ENCODE assay signal across 17 cellular contexts in genomic region chr9:130309689-130310455, GRCh38. TPM values are rescaled to one million over a fixed set of nuclear protein-coding genes. Genes with fewer than 3 reads are reported as not detected.
DNase-seq lines count a peak whose midpoint lies in the region; ATAC-seq, FAIRE-seq and TF ChIP-seq lines count a peak whose summit lies in the region.
"Had no signal": no experiment of that assay in that cellular context is flagged by ENCODE, and none has a peak within 500 bp of the region (broad histone marks: within the 10 kb centered on the region; RNA-seq: fewer than 3 reads in every experiment).

No MANE protein-coding gene starts in this region.

- H4K20me1 ChIP-seq in osteoblast (ENCODE audit: insufficient read depth, low read length), result no peaks in the 10 kb centered on the region

- DNase-seq in left ventricle myocardium superior (peak; percentile 15), left ventricle myocardium inferior (no peak), kidney (peak; percentile 33), osteoblast (ENCODE audit: insufficient read length, low spot score, missing footprints) (peak; percentile 45), CD1c-positive myeloid dendritic cell (ENCODE audit: extremely low spot score) (no peak)
- DNase-seq: CD4-positive, CD25-positive, alpha-beta regulatory T cell; CD8-positive, alpha-beta memory T cell; COR-L47; DMS 273 treated with DMSO at 0.1 percent for 48 hours; DMS53; DND-41; EL had no signal

- POLR2A ChIA-PET in HEK293 (lab: Yijun Ruan, JAX), result no interaction called here

- no peaks in the 10 kb centered on the region for H3K79me2 ChIP-seq in osteoblast (ENCODE audit: insufficient read depth, low read length)

- intact Hi-C loops in left ventricle myocardium superior (cut with micrococcal nuclease) (no loop called here), left ventricle myocardium inferior (cut with micrococcal nuclease) (no loop called here), kidney (cut with DNase I) (no loop called here)

- H3K27ac ChIP-seq in left ventricle myocardium inferior (replicated peaks) (no peak overlapping the region), HEK293 (ENCODE audit: extremely low read depth, low read depth, low read length) (no peak overlapping the region), kidney (ENCODE audit: low read depth in 2 of 2, low read length in 2 of 2) (no peak overlapping the region), osteoblast (ENCODE audit: low read depth, low read length) (no peak overlapping the region)
- H3K27ac ChIP-seq: BLaER1 treated with 17β-estradiol and CSF1 and Interleukin-3, amounts not matched to agents 10 nM and 100 nM had no signal

- no peaks in the 10 kb centered on the region for H3K9me3 ChIP-seq in left ventricle myocardium inferior (replicated peaks)
- no peaks in the 10 kb centered on the region for H3K9me3 ChIP-seq in HEK293 (ENCODE audit: control insufficient read depth, insufficient read depth, low read depth, low read length)
- H3K9me3 ChIP-seq in kidney (ENCODE audit: control insufficient read depth in 1 of 2, low read length in 2 of 2), result no peaks in the 10 kb centered on the region
- H3K9me3 ChIP-seq in osteoblast (ENCODE audit: low read depth, low read length), result no peaks in the 10 kb centered on the region
- H3K9me3 ChIP-seq: BLaER1 treated with 17β-estradiol and CSF1 and Interleukin-3, amounts not matched to agents 10 nM and 100 nM; HAP-1 had no signal

- H2AFZ ChIP-seq in osteoblast (ENCODE audit: low read length), result no peak overlapping the region

- no peak for ATAC-seq in left ventricle myocardium superior
- ATAC-seq: GM12878 had no signal

- no peak overlapping the region for H3K9ac ChIP-seq in kidney (ENCODE audit: low read length in 2 of 2)
- H3K9ac ChIP-seq: BLaER1 treated with 17β-estradiol and CSF1 and Interleukin-3, amounts not matched to agents 10 nM and 100 nM had no signal

- CTCF ChIA-PET in HEK293 (lab: Yijun Ruan, JAX), result interaction anchor here (1.0 kb wide), 1 partner anchor 16 kb away, joined by 3 read pairs; no protein-coding TSS in a partner anchor

- H3K27me3 ChIP-seq in left ventricle myocardium inferior (ENCODE audit: low read depth) (no peaks in the 10 kb centered on the region), osteoblast (ENCODE audit: insufficient read depth, low read length) (peaks cover 12% of the 10 kb centered on the region)
- H3K27me3 ChIP-seq: BLaER1 treated with 17β-estradiol and CSF1 and Interleukin-3, amounts not matched to agents 10 nM and 100 nM had no signal

- TF ChIP-seq CTCF in left ventricle myocardium inferior (IDR thresholded peaks at IDR 0.05; ENCODE audit: borderline replicate concordance) (no peak), HEK293 (tag by site-specific recombination; IDR thresholded peaks at IDR 0.05) (no peak), kidney (IDR thresholded peaks at IDR 0.05; ENCODE audit: borderline replicate concordance, extremely low read depth, insufficient read depth) (no peak), osteoblast (IDR thresholded peaks at IDR 0.05; ENCODE audit: extremely low read depth, low read depth, low read length) (no peak)

- FAIRE-seq in kidney (lab: Jason Lieb, UNC), result no peak
- FAIRE-seq: GM12878 had no signal

- no peak overlapping the region for H3K4me3 ChIP-seq in left ventricle myocardium inferior
- H3K4me3 ChIP-seq in HEK293 (ENCODE audit: low read depth, low read length), result no peak overlapping the region
- H3K4me3 ChIP-seq in kidney (ENCODE audit: low read length in 2 of 2), result no peak overlapping the region
- H3K4me3 ChIP-seq in osteoblast (ENCODE audit: insufficient read depth, low read length), result no peak overlapping the region
- H3K4me3 ChIP-seq: BLaER1 treated with 17β-estradiol and CSF1 and Interleukin-3, amounts not matched to agents 10 nM and 100 nM; GM12878; HAP-1 had no signal

- H3K36me3 ChIP-seq in left ventricle myocardium inferior, result no peaks in the 10 kb centered on the region
- H3K36me3 ChIP-seq in HEK293 (ENCODE audit: control insufficient read depth in 2 of 2, insufficient read depth in 1 of 2, low read length in 2 of 2), result no peaks in the 10 kb centered on the region
- H3K36me3 ChIP-seq in kidney (ENCODE audit: control insufficient read depth in 1 of 2, insufficient read depth in 2 of 2, low read length in 2 of 2), result no peaks in the 10 kb centered on the region
- H3K36me3 ChIP-seq in osteoblast (ENCODE audit: insufficient read depth, low read length), result no peaks in the 10 kb centered on the region
- H3K36me3 ChIP-seq: BLaER1 treated with 17β-estradiol and CSF1 and Interleukin-3, amounts not matched to agents 10 nM and 100 nM; HAP-1 had no signal

- no peak overlapping the region for H3K4me2 ChIP-seq in osteoblast (ENCODE audit: insufficient read depth, low read length)
- H3K4me2 ChIP-seq: BLaER1 treated with 17β-estradiol and CSF1 and Interleukin-3, amounts not matched to agents 10 nM and 100 nM had no signal

- H3K4me1 ChIP-seq in left ventricle myocardium inferior (peaks cover 25% of the 10 kb centered on the region), HEK293 (ENCODE audit: control insufficient read depth, insufficient read depth, low read length) (no peaks in the 10 kb centered on the region), kidney (ENCODE audit: control insufficient read depth in 1 of 2, insufficient read depth in 1 of 2, low read depth in 1 of 2, low read length in 2 of 2) (peaks cover 0 to 2% of the 10 kb centered on the region in 2 donors), osteoblast (ENCODE audit: insufficient read depth, low read length) (peaks cover 4% of the 10 kb centered on the region)
- H3K4me1 ChIP-seq: HAP-1 had no signal

TF ChIP-seq in HEK293, 187 proteins besides CTCF, POLR2A, EP300 and RAD21:
- no peak for TF ChIP-seq ZNF341 (tag by site-specific recombination; IDR thresholded peaks at IDR 0.05; ENCODE audit: low read depth)
- TF ChIP-seq ZNF677 (tag by site-specific recombination; IDR thresholded peaks at IDR 0.05), result no peak
- no peak for TF ChIP-seq ZNF558 (tag by site-specific recombination; IDR thresholded peaks at IDR 0.05)
- peak; percentile 87 for TF ChIP-seq RBAK (tag by site-specific recombination; IDR thresholded peaks at IDR 0.05)
- TF ChIP-seq YY2 (tag by site-specific recombination; IDR thresholded peaks at IDR 0.05), result no peak

RNA-seq across cellular contexts. Expression of gene HMCN2, which starts 44.3 kb away (rescaled TPM):
- total RNA-seq in left ventricle myocardium superior (7.3 TPM), left ventricle myocardium inferior (5.5 TPM), kidney (8.6 TPM), osteoblast (under 0.01 TPM in 2 replicates)
- 0.99 TPM for polyA plus RNA-seq in kidney (ENCODE audit: insufficient read depth, low read depth, low replicate concordance)
- total RNA-seq: B cell; CD4-positive, CD25-positive, alpha-beta regulatory T cell; CD8-positive, alpha-beta memory T cell; GM12878 had no signal
- polyA plus RNA-seq: CD4-positive, CD25-positive, alpha-beta regulatory T cell; CD8-positive, alpha-beta memory T cell had no signal

Comparison
In these comparisons a context has a peak if more than half of its experiments do, and no peak if none do; other contexts are left out.
1. DNase-seq: peak in left ventricle myocardium superior (single experiment), kidney (single experiment) and osteoblast (single experiment); none in left ventricle myocardium inferior (single experiment) and CD1c-positive myeloid dendritic cell (single experiment).